In the genomic region with DNA sequence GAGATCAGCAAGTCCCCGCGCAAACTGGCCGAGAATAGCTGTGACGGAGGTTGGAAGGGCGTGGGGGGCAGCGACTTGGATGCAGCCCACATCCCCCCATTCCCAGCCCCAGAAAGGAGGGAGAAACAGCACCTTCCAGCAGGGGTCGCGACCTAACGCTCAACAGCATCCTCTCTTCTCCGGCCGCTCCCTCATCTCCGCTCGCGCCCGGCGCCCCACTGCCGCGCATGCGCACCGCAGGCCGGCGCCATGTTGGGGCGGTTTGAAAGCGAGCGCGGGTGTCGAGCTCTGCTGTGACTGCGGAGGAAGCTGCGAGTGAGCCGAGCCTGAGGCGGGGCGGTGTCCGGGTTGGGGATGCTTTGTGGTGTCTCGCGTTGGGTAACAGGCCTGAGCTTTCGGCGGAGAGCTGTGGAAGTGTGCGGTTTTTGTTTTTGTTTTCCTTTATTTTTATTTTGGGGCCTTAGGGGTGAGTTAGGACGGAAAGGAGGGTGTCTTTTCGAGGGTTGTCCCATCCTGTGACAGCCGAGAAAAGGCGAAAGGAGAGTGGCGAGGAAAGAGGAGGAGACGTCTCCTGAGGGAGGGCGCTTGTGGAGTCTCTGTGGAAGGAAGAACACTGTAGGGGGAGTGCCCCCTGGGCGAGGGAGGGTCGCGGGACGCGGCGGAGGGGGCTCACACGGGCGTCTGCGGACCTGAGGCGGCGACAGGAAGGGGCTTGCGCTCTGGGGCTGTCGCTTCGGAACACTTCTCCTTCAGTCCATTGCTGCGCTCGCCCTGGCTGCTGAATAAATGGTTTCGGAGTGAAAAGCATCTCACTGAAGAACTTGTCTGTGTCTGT, we compare ENCODE assay signal across 1 cellular context.
TF ChIP-seq lines count a peak whose summit lies in the region.

A gene (plus strand): TSS at position 247 of the 835 bp plus-strand sequence. CDS start 2,667 bp downstream, outside the sequence.
A gene with protein sequence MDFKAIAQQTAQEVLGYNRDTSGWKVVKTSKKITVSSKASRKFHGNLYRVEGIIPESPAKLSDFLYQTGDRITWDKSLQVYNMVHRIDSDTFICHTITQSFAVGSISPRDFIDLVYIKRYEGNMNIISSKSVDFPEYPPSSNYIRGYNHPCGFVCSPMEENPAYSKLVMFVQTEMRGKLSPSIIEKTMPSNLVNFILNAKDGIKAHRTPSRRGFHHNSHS (minus strand): TSS at position 199 of the 835 bp plus-strand sequence. CDS start 3,285 bp downstream, outside the sequence.

TF ChIP-seq in H1, 55 proteins besides CTCF, POLR2A, EP300 and RAD21:
- TF ChIP-seq KDM4A (IDR thresholded peaks at IDR 0.05; ENCODE audit: low read depth, low read length, severe bottlenecking) (peak; percentile 70), ASH2L (IDR thresholded peaks at IDR 0.05; ENCODE audit: low read length) (peak; percentile 90), EGR1 (IDR thresholded peaks at IDR 0.05; ENCODE audit: borderline replicate concordance, low read depth, low read length) (no peak), CHD1 (IDR thresholded peaks at IDR 0.05; ENCODE audit: low read depth, low read length) (no peak), RXRA (IDR thresholded peaks at IDR 0.05; ENCODE audit: insufficient read depth, low read depth, low read length) (no peak), CTBP2 (IDR thresholded peaks at IDR 0.05; ENCODE audit: borderline replicate concordance, insufficient read depth, insufficient read length, low read length) (peak; percentile 45), CHD2 (IDR thresholded peaks at IDR 0.05; ENCODE audit: low read length) (no peak), HDAC6 (IDR thresholded peaks at IDR 0.05; ENCODE audit: low read depth, low read length) (no peak), CBX5 (IDR thresholded peaks at IDR 0.05; ENCODE audit: low read depth, low read length) (no peak), SP1 (IDR thresholded peaks at IDR 0.05; ENCODE audit: low read depth, low read length) (no peak), TBP (IDR thresholded peaks at IDR 0.05; ENCODE audit: low read depth, low read length) (peak; percentile 87), SP4 (IDR thresholded peaks at IDR 0.05; ENCODE audit: low read length) (peak; percentile 46; the same call in 1 of the 2 replicates), RBBP5 (IDR thresholded peaks at IDR 0.05; ENCODE audit: borderline replicate concordance, low read depth, low read length) (peak; percentile 75; the same call in 1 of the 2 replicates), NRF1 (IDR thresholded peaks at IDR 0.05; ENCODE audit: low read depth, low read length) (peak; percentile 94), JUN (IDR thresholded peaks at IDR 0.05; ENCODE audit: low read depth, low read length) (no peak), YY1 (IDR thresholded peaks at IDR 0.05; ENCODE audit: low read depth, low read length) (peak; percentile 96), RNF2 (IDR thresholded peaks at IDR 0.05; ENCODE audit: borderline replicate concordance, low read depth, low read length, missing control alignments, poor library complexity, severe bottlenecking) (no peak), RFX5 (IDR thresholded peaks at IDR 0.05; ENCODE audit: borderline replicate concordance, low read depth, low read length) (no peak), TCF12 (IDR thresholded peaks at IDR 0.05; ENCODE audit: low read depth, low read length) (no peak), CBX8 (IDR thresholded peaks at IDR 0.05; ENCODE audit: borderline replicate concordance, low read depth, low read length) (no peak), KDM5A (IDR thresholded peaks at IDR 0.05; ENCODE audit: low read length) (no peak), SRF (IDR thresholded peaks at IDR 0.05; ENCODE audit: low read depth, low read length) (no peak), KDM1A (IDR thresholded peaks at IDR 0.05; ENCODE audit: borderline replicate concordance, low read length) (peak; percentile 35; the same call in 1 of the 2 replicates), HDAC2 (IDR thresholded peaks at IDR 0.05; ENCODE audit: borderline replicate concordance in 1 of 2, low read depth in 2 of 2, low read length in 2 of 2) (peak in 1 of 2 experiments; percentile 24; a peak in 1 of 4 replicates), JUND (IDR thresholded peaks at IDR 0.05; ENCODE audit: low read length) (no peak), SUZ12 (IDR thresholded peaks at IDR 0.05; ENCODE audit: low read length) (no peak), SIN3A (conservative IDR thresholded peaks at IDR 0.05 in 1 of 2, IDR thresholded peaks at IDR 0.05 in 1 of 2; ENCODE audit: low read depth in 1 of 2, low read length in 2 of 2) (peak in 1 of 2 experiments; percentile 48; a peak in 1 of 4 replicates), EZH2 (IDR thresholded peaks at IDR 0.05; ENCODE audit: low read depth, low read length, severe bottlenecking) (no peak), POU5F1 (IDR thresholded peaks at IDR 0.05; ENCODE audit: low read depth, low read length) (no peak), MAFK (IDR thresholded peaks at IDR 0.05; ENCODE audit: low read depth, low read length) (no peak), PHF8 (conservative IDR thresholded peaks at IDR 0.05; ENCODE audit: low read depth, low read length) (peak; percentile 26; the same call in 1 of the 2 replicates), SP2 (IDR thresholded peaks at IDR 0.05; ENCODE audit: low read length) (no peak), POLR2AphosphoS5 (IDR thresholded peaks at IDR 0.05; ENCODE audit: low read depth, low read length) (peak; percentile 67), ZNF274 (IDR thresholded peaks at IDR 0.05; ENCODE audit: borderline replicate concordance, extremely low read depth, low read length) (no peak), TAF7 (optimal IDR thresholded peaks at IDR 0.05; ENCODE audit: borderline replicate concordance, low read depth, low read length) (peak; percentile 8), SAP30 (IDR thresholded peaks at IDR 0.05; ENCODE audit: insufficient read depth, insufficient replicate concordance, low read length) (peak; percentile 35), TEAD4 (IDR thresholded peaks at IDR 0.05; ENCODE audit: low read depth, low read length) (no peak), CREB1 (IDR thresholded peaks at IDR 0.05) (no peak), GTF2F1 (IDR thresholded peaks at IDR 0.05; ENCODE audit: borderline replicate concordance, low read depth, low read length) (no peak), BRCA1 (IDR thresholded peaks at IDR 0.05; ENCODE audit: low read depth, low read length) (no peak), CEBPB (IDR thresholded peaks at IDR 0.05; ENCODE audit: low read depth, low read length) (no peak), TAF1 (IDR thresholded peaks at IDR 0.05; ENCODE audit: low read depth, low read length) (peak; percentile 77)
- TF ChIP-seq, protein P1, sequence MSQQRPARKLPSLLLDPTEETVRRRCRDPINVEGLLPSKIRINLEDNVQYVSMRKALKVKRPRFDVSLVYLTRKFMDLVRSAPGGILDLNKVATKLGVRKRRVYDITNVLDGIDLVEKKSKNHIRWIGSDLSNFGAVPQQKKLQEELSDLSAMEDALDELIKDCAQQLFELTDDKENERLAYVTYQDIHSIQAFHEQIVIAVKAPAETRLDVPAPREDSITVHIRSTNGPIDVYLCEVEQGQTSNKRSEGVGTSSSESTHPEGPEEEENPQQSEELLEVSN (IDR thresholded peaks at IDR 0.05), result 0 out of 2 replicates have a peak, but pooled peaks have one; percentile 61
- TF ChIP-seq, protein P2, sequence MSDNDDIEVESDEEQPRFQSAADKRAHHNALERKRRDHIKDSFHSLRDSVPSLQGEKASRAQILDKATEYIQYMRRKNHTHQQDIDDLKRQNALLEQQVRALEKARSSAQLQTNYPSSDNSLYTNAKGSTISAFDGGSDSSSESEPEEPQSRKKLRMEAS (IDR thresholded peaks at IDR 0.05), result peak; percentile 73
- TF ChIP-seq, protein P3, sequence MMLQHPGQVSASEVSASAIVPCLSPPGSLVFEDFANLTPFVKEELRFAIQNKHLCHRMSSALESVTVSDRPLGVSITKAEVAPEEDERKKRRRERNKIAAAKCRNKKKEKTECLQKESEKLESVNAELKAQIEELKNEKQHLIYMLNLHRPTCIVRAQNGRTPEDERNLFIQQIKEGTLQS (IDR thresholded peaks at IDR 0.05; ENCODE audit: insufficient read depth, low read depth, low read length), result no peak
- TF ChIP-seq, protein P4, sequence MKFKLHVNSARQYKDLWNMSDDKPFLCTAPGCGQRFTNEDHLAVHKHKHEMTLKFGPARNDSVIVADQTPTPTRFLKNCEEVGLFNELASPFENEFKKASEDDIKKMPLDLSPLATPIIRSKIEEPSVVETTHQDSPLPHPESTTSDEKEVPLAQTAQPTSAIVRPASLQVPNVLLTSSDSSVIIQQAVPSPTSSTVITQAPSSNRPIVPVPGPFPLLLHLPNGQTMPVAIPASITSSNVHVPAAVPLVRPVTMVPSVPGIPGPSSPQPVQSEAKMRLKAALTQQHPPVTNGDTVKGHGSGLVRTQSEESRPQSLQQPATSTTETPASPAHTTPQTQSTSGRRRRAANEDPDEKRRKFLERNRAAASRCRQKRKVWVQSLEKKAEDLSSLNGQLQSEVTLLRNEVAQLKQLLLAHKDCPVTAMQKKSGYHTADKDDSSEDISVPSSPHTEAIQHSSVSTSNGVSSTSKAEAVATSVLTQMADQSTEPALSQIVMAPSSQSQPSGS (IDR thresholded peaks at IDR 0.05; ENCODE audit: low read length), result no peak
- TF ChIP-seq, protein P5, sequence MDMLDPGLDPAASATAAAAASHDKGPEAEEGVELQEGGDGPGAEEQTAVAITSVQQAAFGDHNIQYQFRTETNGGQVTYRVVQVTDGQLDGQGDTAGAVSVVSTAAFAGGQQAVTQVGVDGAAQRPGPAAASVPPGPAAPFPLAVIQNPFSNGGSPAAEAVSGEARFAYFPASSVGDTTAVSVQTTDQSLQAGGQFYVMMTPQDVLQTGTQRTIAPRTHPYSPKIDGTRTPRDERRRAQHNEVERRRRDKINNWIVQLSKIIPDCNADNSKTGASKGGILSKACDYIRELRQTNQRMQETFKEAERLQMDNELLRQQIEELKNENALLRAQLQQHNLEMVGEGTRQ (IDR thresholded peaks at IDR 0.05; ENCODE audit: low read length), result no peak
